Comparison of ENCODE assay signal across 20 cellular contexts in the genomic region with DNA sequence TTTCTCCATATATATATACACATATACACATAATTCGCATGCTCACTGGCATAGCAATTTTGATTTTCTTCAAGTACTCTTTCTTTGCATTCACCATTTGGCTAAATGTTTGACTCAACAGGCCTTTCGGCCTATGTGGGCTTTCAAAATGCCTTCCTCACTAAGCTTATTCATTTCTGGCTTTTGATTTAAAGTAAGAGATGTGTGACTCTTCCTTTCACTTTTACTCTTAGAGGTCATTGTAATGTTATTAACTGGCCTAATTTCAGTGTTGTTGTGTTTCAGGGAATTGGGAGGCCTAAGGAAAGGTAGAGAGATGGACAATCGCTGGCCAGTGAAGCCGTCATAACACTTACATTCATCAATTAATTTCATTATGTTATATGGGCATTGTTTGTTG. TPM values are rescaled to one million over a fixed set of nuclear protein-coding genes. Genes with fewer than 3 reads are reported as not detected.
DNase-seq lines count a peak whose midpoint lies in the region; ATAC-seq lines count a peak whose summit lies in the region.
"Had no signal": no experiment of that assay in that cellular context is flagged by ENCODE, and none has a peak within 500 bp of the region (broad histone marks: within the 10 kb centered on the region; RNA-seq: fewer than 3 reads in every experiment).

No MANE protein-coding gene starts in this region.

- peak overlapping the region; percentile 33 for H3K27ac Mint-ChIP-seq in T-helper 2 cell treated with Interferon-gamma antibody and Interleukin-4, amounts not matched to agents 5 μg/mL and 100 μg/mL, for 36 hours
- H3K27ac Mint-ChIP-seq in natural killer cell treated with Interleukin-12 subunit alpha and Interleukin-12 subunit beta and Interleukin-15 and Interleukin-18, amount 100 ng/mL, for 72 hours = peak overlapping the region; percentile 91 to 93
- H3K27ac Mint-ChIP-seq: endodermal cell, mesothelial cell of epicardium had no signal

- H3K36me3 Mint-ChIP-seq in activated T-cell treated with anti-CD3 and anti-CD28 coated beads, Interleukin-2, amount 50 U/mL, for 4 hours (ENCODE audit: insufficient read depth) = no peaks in the 10 kb centered on the region
- H3K36me3 Mint-ChIP-seq in T-helper 2 cell treated with Interferon-gamma antibody and Interleukin-4, amounts not matched to agents 5 μg/mL and 100 μg/mL, for 36 hours (ENCODE audit: low read depth) = peaks cover 1% of the 10 kb centered on the region
- H3K36me3 Mint-ChIP-seq in natural killer cell treated with Interleukin-12 subunit alpha and Interleukin-12 subunit beta and Interleukin-15 and Interleukin-18, amount 100 ng/mL, for 72 hours = no peaks in the 10 kb centered on the region
- H3K36me3 Mint-ChIP-seq: mesothelial cell of epicardium had no signal

- H3K4me1 Mint-ChIP-seq in activated T-cell treated with anti-CD3 and anti-CD28 coated beads, Interleukin-2, amount 50 U/mL, for 4 hours (ENCODE audit: low read depth) = peaks cover 24% of the 10 kb centered on the region
- peaks cover 21% of the 10 kb centered on the region for H3K4me1 Mint-ChIP-seq in T-helper 2 cell treated with Interferon-gamma antibody and Interleukin-4, amounts not matched to agents 5 μg/mL and 100 μg/mL, for 36 hours (ENCODE audit: low read depth)
- H3K4me1 Mint-ChIP-seq in natural killer cell treated with Interleukin-12 subunit alpha and Interleukin-12 subunit beta and Interleukin-15 and Interleukin-18, amount 100 ng/mL, for 72 hours (ENCODE audit: low read depth in 2 of 2) = peaks cover 57 to 78% of the 10 kb centered on the region in 2 donors
- H3K4me1 Mint-ChIP-seq: endodermal cell, mesothelial cell of epicardium, neural crest cell had no signal

- no peak overlapping the region for H3K4me3 Mint-ChIP-seq in activated T-cell treated with anti-CD3 and anti-CD28 coated beads, Interleukin-2, amount 50 U/mL, for 4 hours
- no peak overlapping the region for H3K4me3 Mint-ChIP-seq in T-helper 2 cell treated with Interferon-gamma antibody and Interleukin-4, amounts not matched to agents 5 μg/mL and 100 μg/mL, for 36 hours
- H3K4me3 Mint-ChIP-seq in natural killer cell treated with Interleukin-12 subunit alpha and Interleukin-12 subunit beta and Interleukin-15 and Interleukin-18, amount 100 ng/mL, for 72 hours = peak overlapping the region; percentile 81
- H3K4me3 Mint-ChIP-seq: endodermal cell, mesothelial cell of epicardium, neural crest cell had no signal

- peak; percentile 77 to 79 for ATAC-seq in activated T-cell treated with anti-CD3 and anti-CD28 coated beads, Interleukin-2, amount 50 U/mL, for 4 hours
- ATAC-seq in HG02610 (IDR thresholded peaks at IDR 0.05; ENCODE audit: unreplicated experiment) (peak; percentile 74), GM21528 (IDR thresholded peaks at IDR 0.05; ENCODE audit: low FRiP score, unreplicated experiment) (no peak)
- peak; percentile 68 to 90 for ATAC-seq in natural killer cell treated with Interleukin-12 subunit alpha and Interleukin-12 subunit beta and Interleukin-15 and Interleukin-18, amount 100 ng/mL, for 72 hours
- ATAC-seq: left lung, psoas muscle had no signal

- H3K9me3 Mint-ChIP-seq in activated T-cell treated with anti-CD3 and anti-CD28 coated beads, Interleukin-2, amount 50 U/mL, for 4 hours = no peaks in the 10 kb centered on the region
- H3K9me3 Mint-ChIP-seq in T-helper 2 cell treated with Interferon-gamma antibody and Interleukin-4, amounts not matched to agents 5 μg/mL and 100 μg/mL, for 36 hours = peaks cover 9% of the 10 kb centered on the region
- no peaks in the 10 kb centered on the region for H3K9me3 Mint-ChIP-seq in natural killer cell treated with Interleukin-12 subunit alpha and Interleukin-12 subunit beta and Interleukin-15 and Interleukin-18, amount 100 ng/mL, for 72 hours
- H3K9me3 Mint-ChIP-seq: endodermal cell, mesothelial cell of epicardium had no signal

- DNase-seq in activated T-cell treated with anti-CD3 and anti-CD28 coated beads, Interleukin-2, amount 50 U/mL, for 4 hours = no peak
- DNase-seq in activated T-cell treated with anti-CD3 and anti-CD28 coated beads for 4 hours (no peak), NCI-H345 (lab: John Stamatoyannopoulos, UW) (no peak), DMS79 (lab: John Stamatoyannopoulos, UW) (no peak)
- DNase-seq in T-helper 2 cell treated with Interferon-gamma antibody and Interleukin-4, amounts not matched to agents 5 μg/mL and 100 μg/mL, for 36 hours (ENCODE audit: low spot score) = peak; percentile 27
- DNase-seq in natural killer cell treated with Interleukin-12 subunit alpha and Interleukin-12 subunit beta and Interleukin-15 and Interleukin-18, amount 100 ng/mL, for 72 hours (ENCODE audit: low spot score) = no peak
- DNase-seq: activated CD4-positive, alpha-beta T cell treated with anti-CD3 and anti-CD28 coated beads, Interleukin-2, amount 50 U/mL, for 48 hours; endodermal cell; left lung; NCI-H1417; NCI-H526 treated with DMSO at 0.1 percent for 48 hours; OCI-M1; psoas muscle; SIG-M5; stimulated activated CD4-positive, alpha-beta T cell treated with anti-CD3 and anti-CD28 coated beads, Interleukin-4, amount 100 ng/mL, for 24 hours had no signal

- H3K27me3 Mint-ChIP-seq in activated T-cell treated with anti-CD3 and anti-CD28 coated beads, Interleukin-2, amount 50 U/mL, for 4 hours (ENCODE audit: low read depth) = no peaks in the 10 kb centered on the region
- peaks cover 9% of the 10 kb centered on the region for H3K27me3 Mint-ChIP-seq in T-helper 2 cell treated with Interferon-gamma antibody and Interleukin-4, amounts not matched to agents 5 μg/mL and 100 μg/mL, for 36 hours (ENCODE audit: low read depth)
- H3K27me3 Mint-ChIP-seq in natural killer cell treated with Interleukin-12 subunit alpha and Interleukin-12 subunit beta and Interleukin-15 and Interleukin-18, amount 100 ng/mL, for 72 hours = no peaks in the 10 kb centered on the region

RNA-seq across cellular contexts. Expression of a gene that starts 14.5 kb away (rescaled TPM):
- 10 to 100 TPM in 1 of 3 donors, 1 to 10 TPM in 2; 6.9 to 17.7 (median 7.2) TPM for total RNA-seq in activated T-cell treated with anti-CD3 and anti-CD28 coated beads, Interleukin-2, amount 50 U/mL, for 4 hours
- total RNA-seq in natural killer cell treated with Interleukin-12 subunit alpha and Interleukin-12 subunit beta and Interleukin-15 and Interleukin-18, amount 100 ng/mL, for 72 hours = 100 to 1,000 TPM in 1 of 2 donors, 10 to 100 TPM in 1; 58.2 to 197 TPM
- total RNA-seq: G401 had no signal
